12 cellular contexts compared by ENCODE assay signal in genomic region chr18:31506024-31506742, GRCh38. TPM values are rescaled to one million over a fixed set of nuclear protein-coding genes. Genes with fewer than 3 reads are reported as not detected.
DNase-seq lines count a peak whose midpoint lies in the region; ATAC-seq and TF ChIP-seq lines count a peak whose summit lies in the region.
"Had no signal": no experiment of that assay in that cellular context is flagged by ENCODE, and none has a peak within 500 bp of the region (broad histone marks: within the 10 kb centered on the region; RNA-seq: fewer than 3 reads in every experiment).

No MANE protein-coding gene starts in this region.

- in situ Hi-C loops in Panc1 (cut with HindIII; ENCODE audit: low pct_unique_long_range_greater_than_20kb, low sequenced_read_pairs), result no loop called here

- H3K27me3 Mint-ChIP-seq in activated T-helper 1 cell treated with anti-CD3 and anti-CD28 coated beads, Interleukin-12 subunit alpha, Interleukin-12 subunit beta, Interleukin-2, Interleukin-4 antibody, amounts not matched to agents 30 ng/mL and 10 ng/mL and 1 ng/mL, durations not matched to agents 14 hours and 24 hours and 36 hours (ENCODE audit: insufficient read depth), result peaks cover 3% of the 10 kb centered on the region

- no peaks in the 10 kb centered on the region for H3K36me3 ChIP-seq in Panc1 (ENCODE audit: control insufficient read depth, insufficient read depth, low read length)
- no peaks in the 10 kb centered on the region for H3K36me3 ChIP-seq in vagina

- BruUV-seq in Panc1 (replicated peaks; lab: Mats Ljungman, UMichigan), result no TSS peak

- H3K27ac ChIP-seq in Panc1 (ENCODE audit: low read length) (no peak overlapping the region), vagina (no peak overlapping the region)

- no peak overlapping the region for H3K27ac Mint-ChIP-seq in activated T-helper 1 cell treated with anti-CD3 and anti-CD28 coated beads, Interleukin-12 subunit alpha, Interleukin-12 subunit beta, Interleukin-2, Interleukin-4 antibody, amounts not matched to agents 30 ng/mL and 10 ng/mL and 1 ng/mL, durations not matched to agents 14 hours and 24 hours and 36 hours
- H3K27ac Mint-ChIP-seq: stimulated activated naive B cell treated with anti-CD40 and anti-IgM and Interleukin-4, amounts not matched to agents 10 μg/mL and 1 μg/mL and 100 μg/mL, for 72 hours had no signal

- no peaks in the 10 kb centered on the region for H3K9me3 ChIP-seq in Panc1 (ENCODE audit: control insufficient read depth, insufficient read depth, low read depth, low read length)
- H3K9me3 ChIP-seq in vagina, result no peaks in the 10 kb centered on the region

- POLR2A ChIA-PET in Panc1 (lab: Charles Lee), result no interaction called here

- CTCF ChIA-PET in Panc1 (lab: Charles Lee), result interaction anchor here (0.5 kb wide), 1 partner anchor 589 kb away, joined by 3 read pairs; no protein-coding TSS in a partner anchor

- H3K4me3 ChIP-seq in Panc1 (ENCODE audit: low read depth in 2 of 2, low read length in 2 of 2), result no peak overlapping the region
- H3K4me3 ChIP-seq in epithelial cell of esophagus (ENCODE audit: low read length), result no peak overlapping the region
- H3K4me3 ChIP-seq in vagina, result no peak overlapping the region
- H3K4me3 ChIP-seq: lung had no signal

- H3K36me3 Mint-ChIP-seq in activated T-helper 1 cell treated with anti-CD3 and anti-CD28 coated beads, Interleukin-12 subunit alpha, Interleukin-12 subunit beta, Interleukin-2, Interleukin-4 antibody, amounts not matched to agents 30 ng/mL and 10 ng/mL and 1 ng/mL, durations not matched to agents 14 hours and 24 hours and 36 hours (ENCODE audit: low read depth), result no peaks in the 10 kb centered on the region
- H3K36me3 Mint-ChIP-seq: stimulated activated naive B cell treated with anti-CD40 and anti-IgM and Interleukin-4, amounts not matched to agents 10 μg/mL and 1 μg/mL and 100 μg/mL, for 72 hours had no signal

- TF ChIP-seq CTCF in Panc1 (IDR thresholded peaks at IDR 0.05), result peak; percentile 49; the same call in 1 of the 2 replicates
- TF ChIP-seq CTCF in epithelial cell of esophagus (IDR thresholded peaks at IDR 0.05; ENCODE audit: insufficient read depth, low read depth, low read length, missing control alignments), result peak; percentile 46
- no peak for TF ChIP-seq CTCF in vagina (IDR thresholded peaks at IDR 0.05)

- intact Hi-C loops in Panc1 (cut with micrococcal nuclease; ENCODE audit: unreplicated experiment), result loop anchor here (10.0 kb wide), 1 partner anchor 81 kb away; no protein-coding TSS in a partner anchor
- intact Hi-C loops in activated T-helper 1 cell treated with anti-CD3 and anti-CD28 coated beads, Interleukin-12 subunit alpha, Interleukin-12 subunit beta, Interleukin-2, Interleukin-4 antibody, amounts not matched to agents 30 ng/mL and 10 ng/mL and 1 ng/mL, durations not matched to agents 14 hours and 24 hours and 36 hours (cut with micrococcal nuclease), result no loop called here
- intact Hi-C loops in vagina (cut with DNase I), result no loop called here

- H3K4me1 ChIP-seq in Panc1 (ENCODE audit: control insufficient read depth, insufficient read depth, low read length) (no peaks in the 10 kb centered on the region; the same call in 1 of the 2 replicates), vagina (peaks cover 6% of the 10 kb centered on the region)

- H3K9me3 Mint-ChIP-seq in activated T-helper 1 cell treated with anti-CD3 and anti-CD28 coated beads, Interleukin-12 subunit alpha, Interleukin-12 subunit beta, Interleukin-2, Interleukin-4 antibody, amounts not matched to agents 30 ng/mL and 10 ng/mL and 1 ng/mL, durations not matched to agents 14 hours and 24 hours and 36 hours, result no peaks in the 10 kb centered on the region
- H3K9me3 Mint-ChIP-seq: stimulated activated naive B cell treated with anti-CD40 and anti-IgM and Interleukin-4, amounts not matched to agents 10 μg/mL and 1 μg/mL and 100 μg/mL, for 72 hours had no signal

- peak; percentile 3 for DNase-seq in ELR (ENCODE audit: low read depth)
- peak; percentile 2 for DNase-seq in Panc1 (ENCODE audit: low read depth, low spot score)
- peak; percentile 29 for DNase-seq in epithelial cell of esophagus (ENCODE audit: low read depth)
- peak; percentile 0 for DNase-seq in myocyte (ENCODE audit: low read depth)
- DNase-seq in activated CD8-positive, alpha-beta memory T cell treated with anti-CD3 and anti-CD28 coated beads, Interleukin-2, amount 50 U/mL, for 4 hours, result no peak
- DNase-seq in activated T-helper 1 cell treated with anti-CD3 and anti-CD28 coated beads, Interleukin-12 subunit alpha, Interleukin-12 subunit beta, Interleukin-2, Interleukin-4 antibody, amounts not matched to agents 30 ng/mL and 10 ng/mL and 1 ng/mL, durations not matched to agents 14 hours and 24 hours and 36 hours (ENCODE audit: low spot score), result no peak
- DNase-seq in vagina (ENCODE audit: extremely low spot score in 2 of 2), result no peak
- DNase-seq: KG1; NCI-H524; stimulated activated naive B cell treated with anti-CD40 and anti-IgM and Interleukin-4, amounts not matched to agents 10 μg/mL and 1 μg/mL and 100 μg/mL, for 72 hours had no signal

- no peak overlapping the region for H3K4me3 Mint-ChIP-seq in activated T-helper 1 cell treated with anti-CD3 and anti-CD28 coated beads, Interleukin-12 subunit alpha, Interleukin-12 subunit beta, Interleukin-2, Interleukin-4 antibody, amounts not matched to agents 30 ng/mL and 10 ng/mL and 1 ng/mL, durations not matched to agents 14 hours and 24 hours and 36 hours
- H3K4me3 Mint-ChIP-seq: stimulated activated naive B cell treated with anti-CD40 and anti-IgM and Interleukin-4, amounts not matched to agents 10 μg/mL and 1 μg/mL and 100 μg/mL, for 72 hours had no signal

- no peaks in the 10 kb centered on the region for H3K4me1 Mint-ChIP-seq in activated T-helper 1 cell treated with anti-CD3 and anti-CD28 coated beads, Interleukin-12 subunit alpha, Interleukin-12 subunit beta, Interleukin-2, Interleukin-4 antibody, amounts not matched to agents 30 ng/mL and 10 ng/mL and 1 ng/mL, durations not matched to agents 14 hours and 24 hours and 36 hours (ENCODE audit: low read depth)
- H3K4me1 Mint-ChIP-seq: stimulated activated naive B cell treated with anti-CD40 and anti-IgM and Interleukin-4, amounts not matched to agents 10 μg/mL and 1 μg/mL and 100 μg/mL, for 72 hours had no signal

- TF ChIP-seq POLR2A in vagina (IDR thresholded peaks at IDR 0.05), result no peak

- ATAC-seq in Panc1, result no peak
- no peak for ATAC-seq in HG03378 (IDR thresholded peaks at IDR 0.05; ENCODE audit: unreplicated experiment)
- ATAC-seq: stimulated activated naive B cell treated with anti-CD40 and anti-IgM and Interleukin-4, amounts not matched to agents 10 μg/mL and 1 μg/mL and 100 μg/mL, for 72 hours had no signal

- H3K27me3 ChIP-seq in Panc1 (ENCODE audit: control insufficient read depth, insufficient read depth, low read length) (no peaks in the 10 kb centered on the region), vagina (no peaks in the 10 kb centered on the region)

RNA-seq across cellular contexts. Expression of gene DSG2, which starts 8.2 kb away (rescaled TPM):
- total RNA-seq in Panc1 (2021; ENCODE audit: unreplicated experiment) (12.1 TPM), myocyte (not detected in 2 replicates), vagina (11.8 TPM)
- 4.8 TPM for polyA plus RNA-seq in Panc1 (2012; ENCODE audit: insufficient read length)
- polyA plus RNA-seq in myocyte (2012), result not detected
- total RNA-seq in activated T-helper 1 cell treated with anti-CD3 and anti-CD28 coated beads, Interleukin-12 subunit alpha, Interleukin-12 subunit beta, Interleukin-2, Interleukin-4 antibody, amounts not matched to agents 30 ng/mL and 10 ng/mL and 1 ng/mL, durations not matched to agents 14 hours and 24 hours and 36 hours, result 0.18 and 0.42 TPM in 2 replicates

RNA-seq across cellular contexts. Expression of gene DSG3, which starts 58.6 kb away (rescaled TPM):
- total RNA-seq in Panc1 (2021; ENCODE audit: unreplicated experiment), result 0.03 TPM
- not detected for polyA plus RNA-seq in Panc1 (2012; ENCODE audit: insufficient read length)
- total RNA-seq in myocyte, result not detected in 2 replicates
- not detected for polyA plus RNA-seq in myocyte (2012)
- not detected in 2 replicates for total RNA-seq in activated T-helper 1 cell treated with anti-CD3 and anti-CD28 coated beads, Interleukin-12 subunit alpha, Interleukin-12 subunit beta, Interleukin-2, Interleukin-4 antibody, amounts not matched to agents 30 ng/mL and 10 ng/mL and 1 ng/mL, durations not matched to agents 14 hours and 24 hours and 36 hours
- total RNA-seq in vagina, result 192 TPM

Comparison
In these comparisons a context has a peak if more than half of its experiments do, and no peak if none do; other contexts are left out.
1. DNase-seq: peak in ELR (single experiment), Panc1 (single experiment), epithelial cell of esophagus (single experiment) and myocyte (single experiment); none in activated CD8-positive, alpha-beta memory T cell treated with anti-CD3 and anti-CD28 coated beads, Interleukin-2, amount 50 U/mL, for 4 hours (single experiment), activated T-helper 1 cell treated with anti-CD3 and anti-CD28 coated beads, Interleukin-12 subunit alpha, Interleukin-12 subunit beta, Interleukin-2, Interleukin-4 antibody, amounts not matched to agents 30 ng/mL and 10 ng/mL and 1 ng/mL, durations not matched to agents 14 hours and 24 hours and 36 hours (single experiment) and vagina (0 of 2).
2. CTCF ChIP-seq: peak in Panc1 (single experiment) and epithelial cell of esophagus (single experiment); none in vagina (0 of 3).
3. RNA of gene DSG3, which starts 58.6 kb away (total RNA-seq): 192 TPM in vagina (single experiment); 0.03 TPM in Panc1 (single experiment), not detected in myocyte and not detected in activated T-helper 1 cell treated with anti-CD3 and anti-CD28 coated beads, Interleukin-12 subunit alpha, Interleukin-12 subunit beta, Interleukin-2, Interleukin-4 antibody, amounts not matched to agents 30 ng/mL and 10 ng/mL and 1 ng/mL, durations not matched to agents 14 hours and 24 hours and 36 hours; every median in the first group is over 100 times any median in the second.